ENCODE assay signal across 15 cellular contexts in genomic region chr3:168514252-168514651, GRCh38.
A peak's percentile ranks its signal among the peaks of the same experiment; 100 is the strongest.
DNase-seq lines count a peak whose midpoint lies in the region; ATAC-seq and TF ChIP-seq lines count a peak whose summit lies in the region.
"Had no signal": no experiment of that assay in that cellular context is flagged by ENCODE, and none has a peak within 500 bp of the region (broad histone marks: within the 10 kb centered on the region; RNA-seq: fewer than 3 reads in every experiment).

No MANE protein-coding gene starts in this region.

- H3K36me3 Mint-ChIP-seq in glutamatergic neuron (ENCODE audit: unreplicated experiment): no peaks in the 10 kb centered on the region
- peaks cover 2% of the 10 kb centered on the region for H3K36me3 Mint-ChIP-seq in mesothelial cell of epicardium
- H3K36me3 Mint-ChIP-seq: CD14-positive monocyte; CD8-positive, alpha-beta T cell had no signal

- H3K4me1 Mint-ChIP-seq in glutamatergic neuron (ENCODE audit: low read depth, unreplicated experiment) (peaks cover 27% of the 10 kb centered on the region), mesothelial cell of epicardium (peaks cover 60% of the 10 kb centered on the region)
- H3K4me1 Mint-ChIP-seq: CD14-positive monocyte had no signal

- H3K27me3 Mint-ChIP-seq in glutamatergic neuron (ENCODE audit: unreplicated experiment): no peaks in the 10 kb centered on the region
- no peaks in the 10 kb centered on the region for H3K27me3 Mint-ChIP-seq in mesothelial cell of epicardium (ENCODE audit: low read depth)

- DNase-seq in DMS53 (lab: John Stamatoyannopoulos, UW) (peak; percentile 10), DMS53 treated with DMSO at 0.1 percent for 48 hours (lab: John Stamatoyannopoulos, UW; ENCODE audit: unreplicated experiment) (no peak), glutamatergic neuron (no peak), mesothelial cell of epicardium (ENCODE audit: low spot score in 2 of 2, unreplicated experiment in 2 of 2) (no peak), uterus (no peak)
- no peak for DNase-seq in activated naive CD4-positive, alpha-beta T cell treated with anti-CD3 and anti-CD28 coated beads, Interleukin-2, amount 50 U/mL, for 16 hours
- DNase-seq: CD8-positive, alpha-beta T cell; COR-L47; H7; IMR-90 had no signal

- H3K9me3 ChIP-seq in HUES64 (ENCODE audit: insufficient read depth, low read depth, low read length): no peaks in the 10 kb centered on the region
- no peaks in the 10 kb centered on the region for H3K9me3 ChIP-seq in uterus

- H3K9me3 Mint-ChIP-seq in glutamatergic neuron (ENCODE audit: unreplicated experiment) (peaks cover 1% of the 10 kb centered on the region), mesothelial cell of epicardium (no peaks in the 10 kb centered on the region)
- H3K9me3 Mint-ChIP-seq: CD8-positive, alpha-beta T cell had no signal

- H3K4me3 ChIP-seq in HUES64 (ENCODE audit: low read length) (no peak overlapping the region), uterus (no peak overlapping the region)

- H3K27me3 ChIP-seq in HUES64 (ENCODE audit: insufficient read depth, low read length) (no peaks in the 10 kb centered on the region), uterus (no peaks in the 10 kb centered on the region)

- no peaks in the 10 kb centered on the region for H3K36me3 ChIP-seq in HUES64 (ENCODE audit: insufficient read depth, low read length)
- no peaks in the 10 kb centered on the region for H3K36me3 ChIP-seq in uterus

- H3K27ac ChIP-seq in HUES64 (ENCODE audit: low read depth, low read length) (peak overlapping the region; percentile 7), uterus (no peak overlapping the region)
- H3K27ac ChIP-seq: 22Rv1, HL-60 had no signal

- H3K4me1 ChIP-seq in HUES64 (ENCODE audit: insufficient read depth, low read length) (peaks cover 59% of the 10 kb centered on the region), uterus (no peaks in the 10 kb centered on the region)

- no peak for TF ChIP-seq POLR2A in uterus (IDR thresholded peaks at IDR 0.05)

- TF ChIP-seq CTCF in glutamatergic neuron (IDR thresholded peaks at IDR 0.05; ENCODE audit: partially characterized antibody, unreplicated experiment) (no peak), mesothelial cell of epicardium (IDR thresholded peaks at IDR 0.05; ENCODE audit: unreplicated experiment) (no peak), uterus (IDR thresholded peaks at IDR 0.05) (no peak)

- H3K4me3 Mint-ChIP-seq in glutamatergic neuron (ENCODE audit: unreplicated experiment): no peak overlapping the region
- no peak overlapping the region for H3K4me3 Mint-ChIP-seq in mesothelial cell of epicardium
- H3K4me3 Mint-ChIP-seq: CD14-positive monocyte; CD8-positive, alpha-beta T cell had no signal

- intact Hi-C loops in uterus (cut with DNase I; ENCODE audit: low total_unique reads): no loop called here

- no peak overlapping the region for H3K9ac ChIP-seq in HUES64 (ENCODE audit: low read depth, low read length)

- peak overlapping the region; percentile 11 for H3K27ac Mint-ChIP-seq in glutamatergic neuron (ENCODE audit: unreplicated experiment)
- peak overlapping the region; percentile 71 for H3K27ac Mint-ChIP-seq in mesothelial cell of epicardium
- H3K27ac Mint-ChIP-seq: CD8-positive, alpha-beta T cell had no signal

- no peak for ATAC-seq in HG02870 (IDR thresholded peaks at IDR 0.05; ENCODE audit: unreplicated experiment)
- ATAC-seq: CD8-positive, alpha-beta T cell had no signal
